Comparison of ENCODE assay signal across 13 cellular contexts in the genomic region with DNA sequence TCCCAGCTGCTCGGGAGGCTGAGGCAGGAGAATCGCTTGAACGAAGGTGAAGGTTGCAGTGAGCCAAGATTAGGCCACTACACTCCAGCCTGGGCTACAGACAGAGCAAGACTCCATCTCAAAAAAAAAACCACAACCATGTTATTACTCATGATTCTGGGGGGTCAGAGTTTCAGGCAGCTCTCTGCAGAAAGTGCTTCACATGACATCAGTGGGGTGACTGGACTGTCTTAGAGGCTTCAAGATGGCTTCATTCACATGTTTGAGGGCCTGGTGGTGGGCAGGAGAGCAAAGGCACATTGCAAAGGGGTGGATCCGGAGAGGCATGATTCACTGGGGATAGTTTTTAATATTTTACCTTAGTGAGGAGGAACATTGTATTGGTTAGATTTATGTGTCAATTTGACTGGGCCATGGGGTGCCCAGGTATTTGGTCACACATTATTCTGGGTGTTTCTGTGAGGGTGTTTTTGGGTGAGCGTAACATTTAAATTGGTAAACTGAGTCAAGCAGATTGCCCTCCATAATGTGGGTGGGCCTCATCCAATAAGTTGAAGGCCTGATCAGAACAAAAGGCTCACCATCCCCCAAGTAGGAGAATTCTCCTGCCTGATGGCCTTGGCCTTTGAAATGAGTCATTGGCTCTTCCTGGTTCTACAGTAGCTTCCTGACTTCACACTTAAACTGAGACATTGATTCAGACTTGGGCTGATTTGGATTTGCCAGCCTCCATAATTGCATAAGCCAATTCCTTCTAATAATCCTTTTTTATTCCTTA.
DNase-seq lines count a peak whose midpoint lies in the region; ATAC-seq and TF ChIP-seq lines count a peak whose summit lies in the region.
"Had no signal": no experiment of that assay in that cellular context is flagged by ENCODE, and none has a peak within 500 bp of the region (broad histone marks: within the 10 kb centered on the region; RNA-seq: fewer than 3 reads in every experiment).

No MANE protein-coding gene starts in this region.

- dilution Hi-C loops in IMR-90 (cut with HindIII; ENCODE audit: low sequenced_read_pairs, unreplicated experiment) = no loop called here

- no peak overlapping the region for H3K56ac ChIP-seq in IMR-90 (ENCODE audit: extremely low read depth, insufficient read depth, low read length)

- H3K79me1 ChIP-seq in IMR-90 (ENCODE audit: low read depth in 1 of 2, low read length in 2 of 2) (no peaks in the 10 kb centered on the region), trophoblast cell (ENCODE audit: low read length) (peaks cover 2% of the 10 kb centered on the region)

- in situ Hi-C loops in IMR-90 (cut with MboI; ENCODE audit: low sequenced_read_pairs) = no loop called here

- no peak overlapping the region for H2AK9ac ChIP-seq in IMR-90 (replicated peaks; ENCODE audit: low read depth, low read length, poor library complexity)

- H3K9me1 ChIP-seq in IMR-90 (ENCODE audit: insufficient read depth, low read length) = no peaks in the 10 kb centered on the region

- no TSS peak for BruUV-seq in IMR-90 (replicated peaks; lab: Mats Ljungman, UMichigan)

- no peak overlapping the region for H3K4ac ChIP-seq in IMR-90 (ENCODE audit: low read depth, low read length)
- no peak overlapping the region for H3K4ac ChIP-seq in trophoblast cell (ENCODE audit: low read depth, low read length)

- H3K18ac ChIP-seq in IMR-90 (ENCODE audit: low read depth, low read length) (no peak overlapping the region), trophoblast cell (ENCODE audit: low read length) (no peak overlapping the region)

- H3K23ac ChIP-seq in IMR-90 (ENCODE audit: low read depth, low read length) (no peak overlapping the region), trophoblast cell (ENCODE audit: low read length) (no peak overlapping the region)

- H3K4me3 ChIP-seq in IMR-90 (ENCODE audit: insufficient read depth, low read depth, low read length) = no peak overlapping the region
- H3K4me3 ChIP-seq in cardiac fibroblast (replicated peaks in 1 of 2; ENCODE audit: low read depth in 2 of 2, low read length in 2 of 2) = no peak overlapping the region
- H3K4me3 ChIP-seq in trophoblast cell (ENCODE audit: low read depth, low read length) = no peak overlapping the region
- no peak overlapping the region for H3K4me3 ChIP-seq in CD8-positive, alpha-beta memory T cell (ENCODE audit: low read length)
- H3K4me3 ChIP-seq in uterus = no peak overlapping the region
- H3K4me3 ChIP-seq: body of pancreas had no signal

- H3K9ac ChIP-seq in IMR-90 (ENCODE audit: low read depth, low read length) (no peak overlapping the region), trophoblast cell (ENCODE audit: low read length) (no peak overlapping the region)

- H3K27ac ChIP-seq in IMR-90 (ENCODE audit: insufficient read depth, low read length) (no peak overlapping the region), trophoblast cell (ENCODE audit: low read depth, low read length) (no peak overlapping the region), uterus (no peak overlapping the region)
- no peak overlapping the region for H3K27ac ChIP-seq in CD8-positive, alpha-beta memory T cell (ENCODE audit: low read depth, low read length)
- H3K27ac ChIP-seq: body of pancreas had no signal

- H4K20me1 ChIP-seq in IMR-90 (ENCODE audit: insufficient read depth, low read length) = no peaks in the 10 kb centered on the region

- no peak overlapping the region for H2BK5ac ChIP-seq in IMR-90 (ENCODE audit: low read depth, low read length, poor library complexity, severe bottlenecking)
- no peak overlapping the region for H2BK5ac ChIP-seq in trophoblast cell (ENCODE audit: low read depth, low read length, poor library complexity)

- no peak overlapping the region for H2BK15ac ChIP-seq in IMR-90 (ENCODE audit: low read depth, low read length)

- no peaks in the 10 kb centered on the region for H3K79me2 ChIP-seq in trophoblast cell (ENCODE audit: control insufficient read depth, insufficient read depth, low read length, poor library complexity)

- H2AK5ac ChIP-seq in IMR-90 (ENCODE audit: low read depth, low read length) = no peak overlapping the region
- peak overlapping the region; percentile 31 for H2AK5ac ChIP-seq in trophoblast cell (ENCODE audit: low read length)

- no peak overlapping the region for H2BK20ac ChIP-seq in IMR-90 (ENCODE audit: low read depth, low read length)

- H3K4me2 ChIP-seq in IMR-90 (ENCODE audit: low read depth, low read length) (no peak overlapping the region), trophoblast cell (ENCODE audit: low read length) (no peak overlapping the region)

- intact Hi-C loops in IMR-90 (cut with micrococcal nuclease) = loop anchor here (5.0 kb wide), 1 partner anchor 55 kb away; no protein-coding TSS in a partner anchor
- intact Hi-C loops in uterus (cut with DNase I; ENCODE audit: low total_unique reads) = no loop called here

- peaks cover 0 to 2% (median 0%) of the 10 kb centered on the region in 5 donors for H3K9me3 Mint-ChIP-seq in CD8-positive, alpha-beta memory T cell
- H3K9me3 Mint-ChIP-seq: stimulated activated memory B cell treated with anti-CD40 and anti-IgM and Interleukin-4, amounts not matched to agents 10 μg/mL and 1 μg/mL and 100 μg/mL, for 72 hours had no signal

- no peak overlapping the region for H2BK120ac ChIP-seq in IMR-90 (ENCODE audit: low read depth, low read length)
- H2BK120ac ChIP-seq in trophoblast cell (ENCODE audit: insufficient read depth, low read length, poor library complexity) = no peak overlapping the region

- CTCF ChIA-PET in IMR-90 (lab: Yijun Ruan, JAX) = interaction anchor here (0.6 kb wide), 1 partner anchor 17 kb away, joined by 3 read pairs; no protein-coding TSS in a partner anchor
- CTCF ChIA-PET in CD8-positive, alpha-beta memory T cell (lab: Charles Lee) = no interaction called here

- H2AFZ ChIP-seq in IMR-90 (replicated peaks; ENCODE audit: low read length, poor library complexity) (no peak overlapping the region), trophoblast cell (ENCODE audit: insufficient read depth, low read length, poor library complexity) (no peak overlapping the region)

- H4K91ac ChIP-seq in IMR-90 (ENCODE audit: insufficient read depth, low read depth, low read length) (no peak overlapping the region), trophoblast cell (ENCODE audit: low read depth, low read length) (no peak overlapping the region)

- no peak overlapping the region for H3K27ac Mint-ChIP-seq in CD8-positive, alpha-beta memory T cell
- H3K27ac Mint-ChIP-seq: stimulated activated memory B cell treated with anti-CD40 and anti-IgM and Interleukin-4, amounts not matched to agents 10 μg/mL and 1 μg/mL and 100 μg/mL, for 72 hours had no signal

- H4K5ac ChIP-seq in IMR-90 (ENCODE audit: low read depth, low read length) = no peak overlapping the region

- H3K36me3 Mint-ChIP-seq in CD8-positive, alpha-beta memory T cell = peaks cover 0 to 9% (median 3%) of the 10 kb centered on the region in 3 donors
- H3K36me3 Mint-ChIP-seq: stimulated activated memory B cell treated with anti-CD40 and anti-IgM and Interleukin-4, amounts not matched to agents 10 μg/mL and 1 μg/mL and 100 μg/mL, for 72 hours had no signal

- H3K4me1 Mint-ChIP-seq in CD8-positive, alpha-beta memory T cell = no peaks in the 10 kb centered on the region

- H3K4me3 Mint-ChIP-seq in CD8-positive, alpha-beta memory T cell = no peak overlapping the region
- H3K4me3 Mint-ChIP-seq: stimulated activated memory B cell treated with anti-CD40 and anti-IgM and Interleukin-4, amounts not matched to agents 10 μg/mL and 1 μg/mL and 100 μg/mL, for 72 hours had no signal

- H3K36me3 ChIP-seq in IMR-90 (ENCODE audit: control insufficient read depth, insufficient read depth, low read length) (no peaks in the 10 kb centered on the region), trophoblast cell (ENCODE audit: control insufficient read depth in 1 of 2, insufficient read depth in 2 of 2, low read length in 2 of 2) (peaks cover 0 to 2% of the 10 kb centered on the region in 2 experiments), uterus (no peaks in the 10 kb centered on the region)
- H3K36me3 ChIP-seq in CD8-positive, alpha-beta memory T cell (ENCODE audit: insufficient read depth, low read length) = no peaks in the 10 kb centered on the region

- peak; percentile 35 to 53 for ATAC-seq in activated CD4-positive, CD25-positive, alpha-beta regulatory T cell treated with anti-CD3 and anti-CD28 coated beads, Interleukin-2, amount 50 U/mL, for 24 hours
- ATAC-seq in IMR-90 (ENCODE audit: low read depth) = peak; percentile 51; the same call in 1 of the 2 replicates
- ATAC-seq: body of pancreas; stimulated activated memory B cell treated with anti-CD40 and anti-IgM and Interleukin-4, amounts not matched to agents 10 μg/mL and 1 μg/mL and 100 μg/mL, for 72 hours had no signal

- peaks cover 5% of the 10 kb centered on the region for H3K27me3 ChIP-seq in IMR-90 (ENCODE audit: control insufficient read depth, insufficient read depth, low read length)
- H3K27me3 ChIP-seq in trophoblast cell (ENCODE audit: insufficient read depth, low read length) = no peaks in the 10 kb centered on the region
- no peaks in the 10 kb centered on the region for H3K27me3 ChIP-seq in CD8-positive, alpha-beta memory T cell (ENCODE audit: insufficient read depth, low read length, poor library complexity, severe bottlenecking)
- H3K27me3 ChIP-seq in uterus = no peaks in the 10 kb centered on the region
- H3K27me3 ChIP-seq: body of pancreas had no signal

- WGBS in IMR-90 (ENCODE audit: extremely low coverage in 2 of 2, insufficient read length in 1 of 2), 2 experiments = 91% methylated on average over 4 of the region's 5 CpGs; no CpG with 5 or more reads in 1 of the 2 experiments
- no CpG with 5 or more reads among the region's 5 CpGs for WGBS in trophoblast cell (ENCODE audit: extremely low coverage, insufficient coverage, insufficient read length)

- POLR2A ChIA-PET in IMR-90 (lab: Charles Lee; ENCODE audit: unreplicated experiment) = no interaction called here
- POLR2A ChIA-PET in CD8-positive, alpha-beta memory T cell (lab: Charles Lee) = no interaction called here

- H3K9me3 ChIP-seq in IMR-90 (ENCODE audit: control insufficient read depth, insufficient read depth, low read length) (no peaks in the 10 kb centered on the region), trophoblast cell (ENCODE audit: insufficient read depth, low read depth, low read length) (no peaks in the 10 kb centered on the region), uterus (no peaks in the 10 kb centered on the region)
- no peaks in the 10 kb centered on the region for H3K9me3 ChIP-seq in CD8-positive, alpha-beta memory T cell (ENCODE audit: low read length)
- H3K9me3 ChIP-seq: body of pancreas had no signal

- H3K14ac ChIP-seq in IMR-90 (replicated peaks; ENCODE audit: low read depth, low read length) = no peak overlapping the region
- H3K14ac ChIP-seq in trophoblast cell (ENCODE audit: low read length) = no peak overlapping the region

- TF ChIP-seq CTCF in IMR-90 (conservative IDR thresholded peaks at IDR 0.05; ENCODE audit: low read depth, low read length) = no peak
- TF ChIP-seq CTCF in cardiac fibroblast (IDR thresholded peaks at IDR 0.05; ENCODE audit: low read depth, low read length) = no peak
- no peak for TF ChIP-seq CTCF in uterus (IDR thresholded peaks at IDR 0.05)

- no peak overlapping the region for H4K12ac ChIP-seq in trophoblast cell (ENCODE audit: low read depth, low read length)

- H3K4me1 ChIP-seq in IMR-90 (ENCODE audit: control insufficient read depth, insufficient read depth, low read length) (peaks cover 2% of the 10 kb centered on the region), trophoblast cell (ENCODE audit: control insufficient read depth in 1 of 2, insufficient read depth in 2 of 2, low read length in 2 of 2) (no peaks in the 10 kb centered on the region), uterus (no peaks in the 10 kb centered on the region)
- no peaks in the 10 kb centered on the region for H3K4me1 ChIP-seq in CD8-positive, alpha-beta memory T cell (ENCODE audit: insufficient read depth, low read length)
- H3K4me1 ChIP-seq: body of pancreas had no signal

- no peak for TF ChIP-seq RAD21 in IMR-90 (IDR thresholded peaks at IDR 0.05; ENCODE audit: low read length)

- no peak for DNase-seq in activated CD4-positive, CD25-positive, alpha-beta regulatory T cell (lab: John Stamatoyannopoulos, UW)
- DNase-seq in IMR-90 (peak; percentile 86), cardiac fibroblast (ENCODE audit: low read depth in 2 of 2) (peak; percentile 46 to 84), trophoblast cell (no peak), DMS79 (lab: John Stamatoyannopoulos, UW) (no peak), uterus (no peak)
- DNase-seq in CD8-positive, alpha-beta memory T cell = no peak
- DNase-seq: activated CD8-positive, alpha-beta memory T cell treated with anti-CD3 and anti-CD28 coated beads for 24 hours; body of pancreas; NCI-H1436 treated with DMSO at 0.1 percent for 48 hours; occipital lobe had no signal

- H4K8ac ChIP-seq in IMR-90 (ENCODE audit: low read depth in 2 of 2, low read length in 2 of 2) = no peak overlapping the region
- H4K8ac ChIP-seq in trophoblast cell (ENCODE audit: low read depth, low read length) = no peak overlapping the region

- TF ChIP-seq POLR2A in IMR-90 (IDR thresholded peaks at IDR 0.05; ENCODE audit: low read depth, low read length) (no peak), uterus (IDR thresholded peaks at IDR 0.05) (no peak)

- H3K27me3 Mint-ChIP-seq in CD8-positive, alpha-beta memory T cell = peaks cover 11 to 28% of the 10 kb centered on the region in 2 donors

- H2BK12ac ChIP-seq in trophoblast cell (ENCODE audit: low read length) = no peak overlapping the region

Comparison
In these comparisons a context has a peak if more than half of its experiments do, and no peak if none do; other contexts are left out.
1. DNase-seq: peak in IMR-90 (single experiment) and cardiac fibroblast (2 of 2); none in activated CD4-positive, CD25-positive, alpha-beta regulatory T cell (0 of 4), trophoblast cell (0 of 2), DMS79 (single experiment), CD8-positive, alpha-beta memory T cell (0 of 5) and uterus (0 of 2).